8 cellular contexts compared by ENCODE assay signal in the genomic region with DNA sequence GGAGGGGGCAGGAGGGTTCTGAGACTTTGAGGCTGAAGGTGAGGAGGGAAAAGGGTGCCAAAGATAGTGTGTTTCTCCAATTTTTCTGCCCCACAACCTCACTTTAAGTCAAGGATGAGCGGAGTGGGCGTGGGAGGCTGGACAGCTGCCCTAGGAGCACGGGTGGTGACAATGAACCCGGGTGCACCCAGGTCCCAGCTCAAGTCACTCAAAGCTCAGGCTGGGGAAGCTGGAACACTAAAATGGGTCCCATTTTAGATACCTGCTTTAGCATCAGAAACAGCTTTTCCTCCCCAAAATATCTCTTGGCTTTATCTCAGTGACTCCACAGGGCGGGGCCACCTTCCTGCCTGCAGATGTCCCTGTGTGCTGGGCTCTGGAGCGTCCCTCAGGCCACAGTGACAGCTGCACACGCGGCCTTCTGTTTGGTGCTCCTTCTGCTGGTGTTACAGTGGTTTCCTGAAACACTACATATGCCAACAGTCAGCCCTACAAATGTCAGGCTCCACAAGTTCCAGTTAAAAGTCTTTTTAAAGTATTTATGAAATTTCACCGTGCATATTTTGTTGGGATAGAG. TPM values are rescaled to one million over a fixed set of nuclear protein-coding genes. Genes with fewer than 3 reads are reported as not detected.
A peak's percentile ranks its signal among the peaks of the same experiment; 100 is the strongest.
DNase-seq lines count a peak whose midpoint lies in the region; ATAC-seq and TF ChIP-seq lines count a peak whose summit lies in the region.

No MANE protein-coding gene starts in this region.

- H3K9me3 ChIP-seq in HUES6 (ENCODE audit: control insufficient read depth, insufficient read depth, low read depth, low read length) (no peaks in the 10 kb centered on the region), WERI-Rb-1 (ENCODE audit: severe bottlenecking) (peaks cover 6% of the 10 kb centered on the region), vagina (no peaks in the 10 kb centered on the region)

- no peak for TF ChIP-seq POLR2A in vagina (IDR thresholded peaks at IDR 0.05)

- intact Hi-C loops in left colon (cut with DNase I, micrococcal nuclease) (no loop called here), vagina (cut with DNase I) (no loop called here)

- peaks cover 61% of the 10 kb centered on the region for H3K27me3 ChIP-seq in HUES6 (ENCODE audit: control insufficient read depth, insufficient read depth, low read length)
- H3K27me3 ChIP-seq in WERI-Rb-1 (ENCODE audit: insufficient read depth, low read depth, severe bottlenecking) = no peaks in the 10 kb centered on the region
- H3K27me3 ChIP-seq in vagina = no peaks in the 10 kb centered on the region

- peak; percentile 20; the same call in 1 of the 2 replicates for TF ChIP-seq CTCF in WERI-Rb-1 (IDR thresholded peaks at IDR 0.05; ENCODE audit: low read depth, low read length)
- TF ChIP-seq CTCF in vagina (IDR thresholded peaks at IDR 0.05) = no peak

- DNase-seq in GF-D8 (lab: John Stamatoyannopoulos, UW) = peak; percentile 76
- peak; percentile 52 for DNase-seq in WERI-Rb-1
- peak; percentile 63 to 67 for DNase-seq in left colon
- no peak for DNase-seq in vagina (ENCODE audit: extremely low spot score in 2 of 2)
- no peak for DNase-seq in NCI-H526 treated with DMSO at 0.1 percent for 48 hours (lab: John Stamatoyannopoulos, UW)
- DNase-seq in NCI-H226 = no peak

- H3K9ac ChIP-seq in HUES6 (ENCODE audit: low read length) = no peak overlapping the region

- H3K27ac ChIP-seq in HUES6 (ENCODE audit: low read depth, low read length) (no peak overlapping the region), WERI-Rb-1 (no peak overlapping the region), vagina (peak overlapping the region; percentile 99)

- peaks cover 13% of the 10 kb centered on the region; the same call in 1 of the 2 replicates for H3K4me1 ChIP-seq in HUES6 (ENCODE audit: control insufficient read depth, insufficient read depth, low read length)
- peaks cover 41% of the 10 kb centered on the region for H3K4me1 ChIP-seq in vagina

- ATAC-seq in left colon (no peak), HG03097 (IDR thresholded peaks at IDR 0.05; ENCODE audit: low FRiP score, unreplicated experiment) (no peak)

- H3K4me3 ChIP-seq in HUES6 (ENCODE audit: low read depth, low read length) = peak overlapping the region; percentile 79
- H3K4me3 ChIP-seq in WERI-Rb-1 (ENCODE audit: low read depth, low read length) = no peak overlapping the region
- H3K4me3 ChIP-seq in vagina = no peak overlapping the region

- H3K36me3 ChIP-seq in HUES6 (ENCODE audit: control insufficient read depth, insufficient read depth, low read length) (no peaks in the 10 kb centered on the region), WERI-Rb-1 (no peaks in the 10 kb centered on the region), vagina (no peaks in the 10 kb centered on the region)

RNA-seq across cellular contexts. Expression of a gene that starts 1.4 kb away (rescaled TPM):
- total RNA-seq in left colon (10 to 100 TPM; 48.5 to 51.6 TPM), vagina (33.6 TPM)

Comparison
In these comparisons a context has a peak if more than half of its experiments do, and no peak if none do; other contexts are left out.
1. DNase-seq: peak in GF-D8 (single experiment), WERI-Rb-1 (single experiment) and left colon (2 of 2); none in vagina (0 of 2), NCI-H526 treated with DMSO at 0.1 percent for 48 hours (single experiment) and NCI-H226 (single experiment).